ENCODE assay signal across 18 cellular contexts in genomic region chr16:67783353-67783725, GRCh38.
"Had no signal": no experiment of that assay in that cellular context is flagged by ENCODE, and none has a peak within 500 bp of the region (broad histone marks: within the 10 kb centered on the region; RNA-seq: fewer than 3 reads in every experiment).

No MANE protein-coding gene starts in this region.

- H3K4me1 ChIP-seq: colonic mucosa had no signal

- H3K27ac ChIP-seq: brain microvascular endothelial cell, colonic mucosa, foreskin keratinocyte, left ventricle myocardium inferior, ovary, right lobe of liver, thoracic aorta had no signal

- H3K4me3 ChIP-seq: colonic mucosa, left ventricle myocardium inferior, ovary, right lobe of liver, thoracic aorta had no signal

- H3K9me3 ChIP-seq: colonic mucosa, left ventricle myocardium inferior, ovary, right lobe of liver, thoracic aorta had no signal

- DNase-seq: activated CD4-positive, alpha-beta T cell treated with anti-CD3 and anti-CD28 coated beads, Interleukin-2, amount 10 ng/mL, durations not matched to agents 7 days and 5 days; activated CD8-positive, alpha-beta T cell treated with anti-CD3 and anti-CD28 coated beads, Interleukin-2, amount 10 ng/mL, durations not matched to agents 7 days and 5 days; activated naive CD4-positive, alpha-beta T cell treated with anti-CD3 and anti-CD28 coated beads for 36 hours; activated T-cell treated with anti-CD3 and anti-CD28 coated beads, Interleukin-2, amount 50 U/mL, for 24 hours; aorta; brain microvascular endothelial cell; colonic mucosa; foreskin keratinocyte; kidney; left ventricle myocardium inferior; ovary; right lobe of liver; small intestine; stimulated activated CD4-positive, alpha-beta T cell treated with anti-CD3 and anti-CD28 coated beads, Interleukin-15, amount 100 ng/mL, for 24 hours; stimulated activated CD4-positive, alpha-beta T cell treated with anti-CD3 and anti-CD28 coated beads, Interleukin-4, amount 100 ng/mL, for 24 hours; T1000 had no signal

- ATAC-seq: activated CD8-positive, alpha-beta T cell treated with anti-CD3 and anti-CD28 coated beads, Interleukin-2, amount 10 ng/mL, durations not matched to agents 7 days and 5 days; foreskin keratinocyte; right lobe of liver; stimulated activated memory B cell treated with anti-CD40 and anti-IgM and Interleukin-4, amounts not matched to agents 10 μg/mL and 1 μg/mL and 100 μg/mL, for 72 hours had no signal

- H3K27me3 ChIP-seq: brain microvascular endothelial cell, colonic mucosa, foreskin keratinocyte, ovary, right lobe of liver had no signal

- H3K36me3 ChIP-seq: brain microvascular endothelial cell, colonic mucosa, ovary, right lobe of liver, thoracic aorta had no signal
